ENCODE assay signal across 8 cellular contexts in genomic region chrX:49171752-49172279, GRCh38. TPM values are rescaled to one million over a fixed set of nuclear protein-coding genes. Genes with fewer than 3 reads are reported as not detected.
DNase-seq lines count a peak whose midpoint lies in the region; ATAC-seq and TF ChIP-seq lines count a peak whose summit lies in the region.

PLP2 (plus strand) TSS chrX:49171898; CDS start chrX:49172001, 103 bp downstream.

- DNase-seq in Calu3 = peak; percentile 82
- DNase-seq in NCI-H146 treated with DMSO at 0.1 percent for 48 hours (lab: John Stamatoyannopoulos, UW; ENCODE audit: unreplicated experiment) = peak; percentile 9
- DNase-seq in activated CD4-positive, alpha-beta memory T cell treated with anti-CD3 and anti-CD28 coated beads, Interleukin-2, amount 10 ng/mL, durations not matched to agents 7 days and 5 days = peak; percentile 79
- DNase-seq in effector CD8-positive, alpha-beta T cell (lab: John Stamatoyannopoulos, UW) = peak; percentile 26
- DNase-seq in mucosa of descending colon = peak; percentile 65 to 85 (median 79)
- DNase-seq in stimulated activated naive B cell treated with anti-CD40 and anti-IgM and Interleukin-4, amounts not matched to agents 10 μg/mL and 1 μg/mL and 100 μg/mL, for 72 hours = peak; percentile 55

- H3K27me3 Mint-ChIP-seq in Calu3 (ENCODE audit: unreplicated experiment) = no peaks in the 10 kb centered on the region
- H3K27me3 Mint-ChIP-seq in activated CD4-positive, alpha-beta memory T cell treated with anti-CD3 and anti-CD28 coated beads, Interleukin-2, amount 10 ng/mL, durations not matched to agents 7 days and 5 days = no peaks in the 10 kb centered on the region
- no peaks in the 10 kb centered on the region for H3K27me3 Mint-ChIP-seq in stimulated activated naive B cell treated with anti-CD40 and anti-IgM and Interleukin-4, amounts not matched to agents 10 μg/mL and 1 μg/mL and 100 μg/mL, for 72 hours

- POLR2A ChIA-PET in activated CD4-positive, alpha-beta memory T cell treated with anti-CD3 and anti-CD28 coated beads, Interleukin-2, amount 10 ng/mL, durations not matched to agents 7 days and 5 days (lab: Charles Lee) = interaction anchor here (0.9 to 2.1 kb wide), 10 partner anchors 8 to 435 kb away, joined by 3 to 11 read pairs (median 4); partner anchors contain the start of genes HDAC6 and PRICKLE3

- H3K36me3 Mint-ChIP-seq in Calu3 (ENCODE audit: insufficient read depth, unreplicated experiment) = peaks cover 63% of the 10 kb centered on the region
- H3K36me3 Mint-ChIP-seq in activated CD4-positive, alpha-beta memory T cell treated with anti-CD3 and anti-CD28 coated beads, Interleukin-2, amount 10 ng/mL, durations not matched to agents 7 days and 5 days (ENCODE audit: low read depth) = peaks cover 35% of the 10 kb centered on the region
- peaks cover 17 to 29% of the 10 kb centered on the region in 2 donors for H3K36me3 Mint-ChIP-seq in stimulated activated naive B cell treated with anti-CD40 and anti-IgM and Interleukin-4, amounts not matched to agents 10 μg/mL and 1 μg/mL and 100 μg/mL, for 72 hours

- peaks cover 34% of the 10 kb centered on the region for H3K4me1 Mint-ChIP-seq in Calu3 (ENCODE audit: low read depth, unreplicated experiment)
- peaks cover 54% of the 10 kb centered on the region for H3K4me1 Mint-ChIP-seq in activated CD4-positive, alpha-beta memory T cell treated with anti-CD3 and anti-CD28 coated beads, Interleukin-2, amount 10 ng/mL, durations not matched to agents 7 days and 5 days
- H3K4me1 Mint-ChIP-seq in stimulated activated naive B cell treated with anti-CD40 and anti-IgM and Interleukin-4, amounts not matched to agents 10 μg/mL and 1 μg/mL and 100 μg/mL, for 72 hours = peaks cover 28 to 57% of the 10 kb centered on the region in 2 donors

- peak within 1 kb of the TSS; percentile 88 for H3K4me3 Mint-ChIP-seq in Calu3 (ENCODE audit: low read depth, unreplicated experiment)
- peak within 1 kb of the TSS; percentile 84 for H3K4me3 Mint-ChIP-seq in activated CD4-positive, alpha-beta memory T cell treated with anti-CD3 and anti-CD28 coated beads, Interleukin-2, amount 10 ng/mL, durations not matched to agents 7 days and 5 days
- H3K4me3 Mint-ChIP-seq in stimulated activated naive B cell treated with anti-CD40 and anti-IgM and Interleukin-4, amounts not matched to agents 10 μg/mL and 1 μg/mL and 100 μg/mL, for 72 hours = peak within 1 kb of the TSS; percentile 90 to 93

- no peaks in the 10 kb centered on the region for H3K36me3 ChIP-seq in mucosa of descending colon (ENCODE audit: low read depth)

- H3K27ac Mint-ChIP-seq in Calu3 (ENCODE audit: unreplicated experiment) = peak within 1 kb of the TSS; percentile 85
- H3K27ac Mint-ChIP-seq in activated CD4-positive, alpha-beta memory T cell treated with anti-CD3 and anti-CD28 coated beads, Interleukin-2, amount 10 ng/mL, durations not matched to agents 7 days and 5 days = peak within 1 kb of the TSS; percentile 89
- H3K27ac Mint-ChIP-seq in stimulated activated naive B cell treated with anti-CD40 and anti-IgM and Interleukin-4, amounts not matched to agents 10 μg/mL and 1 μg/mL and 100 μg/mL, for 72 hours = peak within 1 kb of the TSS; percentile 96

- CTCF ChIA-PET in Calu3 (lab: Charles Lee) = no interaction called here
- CTCF ChIA-PET in activated CD4-positive, alpha-beta memory T cell treated with anti-CD3 and anti-CD28 coated beads, Interleukin-2, amount 10 ng/mL, durations not matched to agents 7 days and 5 days (lab: Charles Lee) = interaction anchor here (1.0 to 3.5 kb wide), 3 partner anchors 16 to 19 kb away, joined by 3 to 15 read pairs (median 6); no protein-coding TSS in a partner anchor

- TF ChIP-seq CTCF in Calu3 (IDR thresholded peaks at IDR 0.05; ENCODE audit: unreplicated experiment) (no peak), mucosa of descending colon (IDR thresholded peaks at IDR 0.05) (no peak)

- ATAC-seq in GM21825 (IDR thresholded peaks at IDR 0.05; ENCODE audit: unreplicated experiment) = peak; percentile 42
- peak; percentile 65 for ATAC-seq in mucosa of descending colon
- ATAC-seq in stimulated activated naive B cell treated with anti-CD40 and anti-IgM and Interleukin-4, amounts not matched to agents 10 μg/mL and 1 μg/mL and 100 μg/mL, for 72 hours (replicated peaks) = peak; percentile 45 to 58
- no peak for ATAC-seq in GM18858 (IDR thresholded peaks at IDR 0.05; ENCODE audit: unreplicated experiment)

- peaks cover 8% of the 10 kb centered on the region for H3K4me1 ChIP-seq in mucosa of descending colon (ENCODE audit: low read depth)

- H3K9me3 Mint-ChIP-seq in Calu3 (ENCODE audit: low read depth, unreplicated experiment) = no peaks in the 10 kb centered on the region
- H3K9me3 Mint-ChIP-seq in activated CD4-positive, alpha-beta memory T cell treated with anti-CD3 and anti-CD28 coated beads, Interleukin-2, amount 10 ng/mL, durations not matched to agents 7 days and 5 days = no peaks in the 10 kb centered on the region
- peaks cover 0 to 7% of the 10 kb centered on the region in 2 donors for H3K9me3 Mint-ChIP-seq in stimulated activated naive B cell treated with anti-CD40 and anti-IgM and Interleukin-4, amounts not matched to agents 10 μg/mL and 1 μg/mL and 100 μg/mL, for 72 hours

- no TSS peak for BruUV-seq in Calu3 (replicated peaks; lab: Mats Ljungman, UMichigan)

- H3K9me3 ChIP-seq in mucosa of descending colon = no peaks in the 10 kb centered on the region

- H3K4me3 ChIP-seq in mucosa of descending colon = peak within 1 kb of the TSS; percentile 22

- intact Hi-C loops in Calu3 (cut with micrococcal nuclease; ENCODE audit: unreplicated experiment) (no loop called here), mucosa of descending colon (cut with DNase I, micrococcal nuclease) (no loop called here)

RNA-seq across cellular contexts. Expression of gene PLP2, which starts in this region (rescaled TPM):
- total RNA-seq in Calu3 (2022) (222 and 273 TPM in 2 replicates), mucosa of descending colon (100 to 1,000 TPM in 2 of 3 donors, 10 to 100 TPM in 1; 96.1 to 152 (median 137) TPM)
- 100 to 1,000 TPM; 267 to 273 TPM for total RNA-seq in activated CD4-positive, alpha-beta memory T cell treated with anti-CD3 and anti-CD28 coated beads, Interleukin-2, amount 10 ng/mL, durations not matched to agents 7 days and 5 days

Comparison
In these comparisons a context has a peak if more than half of its experiments do, and no peak if none do; other contexts are left out.
1. DNase-seq: peak in every context shown above with its lines; median percentile 82 in Calu3; 79 in activated CD4-positive, alpha-beta memory T cell treated with anti-CD3 and anti-CD28 coated beads, Interleukin-2, amount 10 ng/mL, durations not matched to agents 7 days and 5 days; 79 in mucosa of descending colon; 55 in stimulated activated naive B cell treated with anti-CD40 and anti-IgM and Interleukin-4, amounts not matched to agents 10 μg/mL and 1 μg/mL and 100 μg/mL, for 72 hours; 26 in effector CD8-positive, alpha-beta T cell; 9 in NCI-H146 treated with DMSO at 0.1 percent for 48 hours.